In genomic region chr5:149693482-149693881, GRCh38 we compare ENCODE assay signal across 22 cellular contexts.
"Had no signal": no experiment of that assay in that cellular context is flagged by ENCODE, and none has a peak within 500 bp of the region (broad histone marks: within the 10 kb centered on the region; RNA-seq: fewer than 3 reads in every experiment).

No MANE protein-coding gene starts in this region.

- H3K4me1 Mint-ChIP-seq: stimulated activated memory B cell treated with anti-CD40 and anti-IgM and Interleukin-4, amounts not matched to agents 10 μg/mL and 1 μg/mL and 100 μg/mL, for 72 hours had no signal

- H3K9me3 Mint-ChIP-seq: effector memory CD8-positive, alpha-beta T cell; naive thymus-derived CD8-positive, alpha-beta T cell; stimulated activated memory B cell treated with anti-CD40 and anti-IgM and Interleukin-4, amounts not matched to agents 10 μg/mL and 1 μg/mL and 100 μg/mL, for 72 hours; stimulated activated naive CD8-positive, alpha-beta T cell treated with anti-CD3 and anti-CD28 coated beads, Interleukin-15, Interleukin-2, amounts not matched to agents 100 ng/mL and 50 ng/mL, for 24 hours had no signal

- H3K4me1 ChIP-seq: esophagus squamous epithelium, sigmoid colon, tibial nerve, uterus had no signal

- ATAC-seq: effector memory CD8-positive, alpha-beta T cell; left lung; lower lobe of right lung; naive thymus-derived CD8-positive, alpha-beta T cell; stimulated activated memory B cell treated with anti-CD40 and anti-IgM and Interleukin-4, amounts not matched to agents 10 μg/mL and 1 μg/mL and 100 μg/mL, for 72 hours; upper lobe of right lung had no signal

- DNase-seq: cerebellar nuclear complex; cortex of kidney; effector memory CD8-positive, alpha-beta T cell; erythroblast; esophagus squamous epithelium; foreskin melanocyte; glutamatergic neuron; left lung; lower lobe of right lung; naive thymus-derived CD8-positive, alpha-beta T cell; occipital lobe; ovary; sigmoid colon; spleen; stimulated activated CD4-positive, alpha-beta T cell treated with anti-CD3 and anti-CD28 coated beads, Interleukin-4, amount 100 ng/mL, for 4 hours; upper lobe of right lung; uterus had no signal

- H3K27me3 ChIP-seq: esophagus squamous epithelium, left lung, ovary, sigmoid colon, upper lobe of right lung, uterus had no signal

- H3K4me3 Mint-ChIP-seq: effector memory CD8-positive, alpha-beta T cell; naive thymus-derived CD8-positive, alpha-beta T cell; stimulated activated memory B cell treated with anti-CD40 and anti-IgM and Interleukin-4, amounts not matched to agents 10 μg/mL and 1 μg/mL and 100 μg/mL, for 72 hours; stimulated activated naive CD8-positive, alpha-beta T cell treated with anti-CD3 and anti-CD28 coated beads, Interleukin-15, Interleukin-2, amounts not matched to agents 100 ng/mL and 50 ng/mL, for 24 hours had no signal

- H3K9me3 ChIP-seq: esophagus squamous epithelium, left lung, lower lobe of right lung, ovary, sigmoid colon, spleen, thoracic aorta, tibial nerve, upper lobe of right lung, uterus had no signal

- H3K27ac Mint-ChIP-seq: effector memory CD8-positive, alpha-beta T cell; naive thymus-derived CD8-positive, alpha-beta T cell; stimulated activated memory B cell treated with anti-CD40 and anti-IgM and Interleukin-4, amounts not matched to agents 10 μg/mL and 1 μg/mL and 100 μg/mL, for 72 hours; stimulated activated naive CD8-positive, alpha-beta T cell treated with anti-CD3 and anti-CD28 coated beads, Interleukin-15, Interleukin-2, amounts not matched to agents 100 ng/mL and 50 ng/mL, for 24 hours had no signal

- H3K36me3 Mint-ChIP-seq: naive thymus-derived CD8-positive, alpha-beta T cell; stimulated activated memory B cell treated with anti-CD40 and anti-IgM and Interleukin-4, amounts not matched to agents 10 μg/mL and 1 μg/mL and 100 μg/mL, for 72 hours had no signal

- H3K27ac ChIP-seq: esophagus squamous epithelium, left lung, lower lobe of right lung, ovary, sigmoid colon, skin epidermis, spleen, thoracic aorta, tibial nerve, upper lobe of right lung, uterus had no signal
